ENCODE assay signal across 1 cellular context in genomic region chr19:8314981-8315640, GRCh38. TPM values are rescaled to one million over a fixed set of nuclear protein-coding genes. Genes with fewer than 3 reads are reported as not detected.
"Had no signal": no experiment of that assay in that cellular context is flagged by ENCODE, and none has a peak within 500 bp of the region (broad histone marks: within the 10 kb centered on the region; RNA-seq: fewer than 3 reads in every experiment).

No MANE protein-coding gene starts in this region.

RNA-seq across cellular contexts. Expression of gene KANK3, which starts 28.0 kb away (rescaled TPM):
- total RNA-seq: osteoblast had no signal
